Comparison of ENCODE assay signal across 8 cellular contexts in the genomic region with DNA sequence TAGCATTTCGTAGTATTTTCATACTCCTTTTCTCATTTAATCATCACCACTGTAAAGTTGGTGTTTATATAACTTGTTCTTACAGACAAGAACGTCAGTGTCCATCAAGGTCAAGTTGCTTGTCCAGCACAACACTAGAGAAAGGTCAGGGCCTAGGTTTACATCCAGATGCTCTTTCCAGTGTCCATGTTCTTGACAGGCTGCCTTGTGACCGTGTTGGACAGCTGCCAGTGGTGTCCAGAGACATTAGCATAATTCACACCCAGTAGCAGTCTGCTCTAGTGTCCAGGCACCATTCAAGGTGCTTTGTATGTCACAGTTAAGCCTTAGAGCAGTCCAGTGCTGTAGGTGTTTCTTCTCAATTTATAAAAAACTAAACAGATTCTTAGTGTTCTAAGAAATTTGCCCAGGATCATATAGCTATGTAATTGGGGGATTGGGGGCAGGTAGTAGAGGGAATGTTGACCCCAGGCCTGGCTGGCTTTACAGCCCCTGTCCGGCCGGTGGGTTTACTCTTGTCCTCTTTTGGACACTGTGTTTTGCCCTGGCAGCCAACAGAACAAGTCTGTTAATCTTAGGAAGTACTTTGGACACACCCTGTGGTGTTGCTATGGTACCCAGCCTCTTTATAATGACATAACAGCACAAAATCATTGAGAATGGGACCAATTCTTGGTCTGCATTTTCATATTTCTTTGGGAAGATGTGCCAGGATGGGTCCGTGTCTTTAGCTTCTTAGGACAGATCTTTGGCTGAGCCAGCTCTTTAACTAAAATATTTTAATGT. TPM values are rescaled to one million over a fixed set of nuclear protein-coding genes. Genes with fewer than 3 reads are reported as not detected.
A peak's percentile ranks its signal among the peaks of the same experiment; 100 is the strongest.
DNase-seq lines count a peak whose midpoint lies in the region; ATAC-seq and TF ChIP-seq lines count a peak whose summit lies in the region.

No MANE protein-coding gene starts in this region.

- intact Hi-C loops in adrenal gland (cut with DNase I), result loop anchor here in 1 of 2 donors (10.0 kb wide), 2 partner anchors 145 to 345 kb away; no protein-coding TSS in a partner anchor

- H3K4me1 ChIP-seq in adrenal gland (replicated peaks in 1 of 2) (peaks cover 33 to 94% of the 10 kb centered on the region in 2 donors), skeletal muscle satellite cell (ENCODE audit: control insufficient read depth, insufficient read depth, low read length) (peaks cover 20% of the 10 kb centered on the region)

- no peak overlapping the region for H3K4me3 ChIP-seq in adrenal gland
- no peak overlapping the region for H3K4me3 ChIP-seq in skeletal muscle satellite cell (ENCODE audit: low read length)

- H3K9me3 ChIP-seq in adrenal gland (replicated peaks in 1 of 3), result no peaks in the 10 kb centered on the region
- H3K9me3 ChIP-seq in skeletal muscle satellite cell (replicated peaks; ENCODE audit: low read length), result no peaks in the 10 kb centered on the region

- H3K27me3 ChIP-seq in adrenal gland (no peaks in the 10 kb centered on the region), skeletal muscle satellite cell (ENCODE audit: control insufficient read depth, insufficient read depth, low read length) (no peaks in the 10 kb centered on the region)

- no peak overlapping the region for H3K9ac ChIP-seq in skeletal muscle satellite cell (ENCODE audit: low read depth, low read length)

- TF ChIP-seq CTCF in adrenal gland (IDR thresholded peaks at IDR 0.05), result no peak

- H3K36me3 ChIP-seq in adrenal gland (replicated peaks in 1 of 2) (peaks cover 0 to 6% of the 10 kb centered on the region in 2 donors), skeletal muscle satellite cell (ENCODE audit: insufficient read depth, low read length) (peaks cover 10% of the 10 kb centered on the region)

- H3K27ac ChIP-seq in adrenal gland, result peak overlapping the region; percentile 6 to 84 (median 57)

- H3K4me2 ChIP-seq in skeletal muscle satellite cell (ENCODE audit: low read length), result peak overlapping the region; percentile 20

- no peak for TF ChIP-seq POLR2A in adrenal gland (IDR thresholded peaks at IDR 0.05)

- 43 to 49% (median 46%) methylated on average over 6 of the region's 6 CpGs for WGBS in adrenal gland, 4 donors

- no peak for ATAC-seq in GM21786 (IDR thresholded peaks at IDR 0.05; ENCODE audit: unreplicated experiment)

- peak; percentile 38 for DNase-seq in HCEC 1CT
- DNase-seq in adrenal gland, result peak; percentile 47 to 89 (median 64)
- peak; percentile 48 for DNase-seq in iris pigment epithelial cell (ENCODE audit: low read depth)
- DNase-seq in NAMALWA (ENCODE audit: low spot score), result no peak
- DNase-seq in KBM-7, result no peak
- DNase-seq in NCI-H128 (lab: John Stamatoyannopoulos, UW; ENCODE audit: unreplicated experiment), result no peak

- in situ Hi-C loops in KBM-7 (cut with MboI; ENCODE audit: low pct_unique_long_range_greater_than_20kb, low sequenced_read_pairs), result no loop called here

RNA-seq across cellular contexts. Expression of gene STK35, which starts 8.0 kb away (rescaled TPM):
- total RNA-seq in adrenal gland, result 10 to 100 TPM; 18.4 to 32.8 (median 23.8) TPM
- 10 to 100 TPM in 1 of 3 donors, 1 to 10 TPM in 2; 7.2 to 16.8 (median 7.3) TPM for polyA plus RNA-seq in adrenal gland
- total RNA-seq in skeletal muscle satellite cell (2012; rRNA removed), result 11.7 and 17.7 TPM in 2 replicates

Comparison
In these comparisons a context has a peak if more than half of its experiments do, and no peak if none do; other contexts are left out.
1. DNase-seq: peak in HCEC 1CT (single experiment), adrenal gland (7 of 7) and iris pigment epithelial cell (single experiment); none in NAMALWA (single experiment), KBM-7 (single experiment) and NCI-H128 (single experiment).